8 cellular contexts compared by ENCODE assay signal in genomic region chr5:40834849-40835787, GRCh38. TPM values are rescaled to one million over a fixed set of nuclear protein-coding genes. Genes with fewer than 3 reads are reported as not detected.
DNase-seq lines count a peak whose midpoint lies in the region; TF ChIP-seq lines count a peak whose summit lies in the region.

Gene RPL37 (minus strand): TSS chr5:40835222. CDS start chr5:40835185, 37 bp downstream.

- peaks cover 36% of the 10 kb centered on the region for H3K36me3 ChIP-seq in H7 (replicated peaks; ENCODE audit: control insufficient read depth, insufficient read depth, low read length)

- no peaks in the 10 kb centered on the region for H3K27me3 ChIP-seq in H7 (ENCODE audit: control insufficient read depth, insufficient read depth, low read length)

- H3K4me1 Mint-ChIP-seq in nephron = peaks cover 37% of the 10 kb centered on the region
- peaks cover 55% of the 10 kb centered on the region for H3K4me1 Mint-ChIP-seq in stimulated activated naive CD8-positive, alpha-beta T cell treated with anti-CD3 and anti-CD28 coated beads, Interleukin-15, Interleukin-2, amounts not matched to agents 100 ng/mL and 50 ng/mL, for 24 hours (ENCODE audit: low read depth)

- peak; percentile 98 for DNase-seq in ELF-1 (ENCODE audit: low read depth, low spot score)
- DNase-seq in H7 = peak; percentile 90
- peak; percentile 98 for DNase-seq in M059J (ENCODE audit: low read depth)
- DNase-seq in SHP77 (lab: John Stamatoyannopoulos, UW) = peak; percentile 99
- peak; percentile 88 for DNase-seq in activated effector memory CD4-positive, alpha-beta T cell treated with Interleukin-2 at 50 U/mL for 16 hours
- DNase-seq in fibroblast of pulmonary artery (ENCODE audit: low read depth) = peak; percentile 98

- H3K9me3 Mint-ChIP-seq in nephron = no peaks in the 10 kb centered on the region
- no peaks in the 10 kb centered on the region for H3K9me3 Mint-ChIP-seq in stimulated activated naive CD8-positive, alpha-beta T cell treated with anti-CD3 and anti-CD28 coated beads, Interleukin-15, Interleukin-2, amounts not matched to agents 100 ng/mL and 50 ng/mL, for 24 hours

- peak within 1 kb of the TSS; percentile 98 to 99 (median 99) for H3K27ac Mint-ChIP-seq in nephron
- H3K27ac Mint-ChIP-seq in stimulated activated naive CD8-positive, alpha-beta T cell treated with anti-CD3 and anti-CD28 coated beads, Interleukin-15, Interleukin-2, amounts not matched to agents 100 ng/mL and 50 ng/mL, for 24 hours = peak within 1 kb of the TSS; percentile 100

- H3K27me3 Mint-ChIP-seq in nephron (ENCODE audit: low read depth) = peaks cover 5% of the 10 kb centered on the region
- no peaks in the 10 kb centered on the region for H3K27me3 Mint-ChIP-seq in stimulated activated naive CD8-positive, alpha-beta T cell treated with anti-CD3 and anti-CD28 coated beads, Interleukin-15, Interleukin-2, amounts not matched to agents 100 ng/mL and 50 ng/mL, for 24 hours

- peak within 1 kb of the TSS; percentile 94 to 98 (median 97) for H3K4me3 Mint-ChIP-seq in nephron
- peak within 1 kb of the TSS; percentile 97 for H3K4me3 Mint-ChIP-seq in stimulated activated naive CD8-positive, alpha-beta T cell treated with anti-CD3 and anti-CD28 coated beads, Interleukin-15, Interleukin-2, amounts not matched to agents 100 ng/mL and 50 ng/mL, for 24 hours

- peaks cover 48% of the 10 kb centered on the region for H3K36me3 Mint-ChIP-seq in nephron (ENCODE audit: low read depth)
- H3K36me3 Mint-ChIP-seq in stimulated activated naive CD8-positive, alpha-beta T cell treated with anti-CD3 and anti-CD28 coated beads, Interleukin-15, Interleukin-2, amounts not matched to agents 100 ng/mL and 50 ng/mL, for 24 hours (ENCODE audit: low read depth) = peaks cover 54% of the 10 kb centered on the region

- TF ChIP-seq CTCF in fibroblast of pulmonary artery (IDR thresholded peaks at IDR 0.05; ENCODE audit: low read length, missing control alignments) (no peak), nephron (IDR thresholded peaks at IDR 0.05; ENCODE audit: unreplicated experiment in 3 of 3) (no peak)

- peak within 1 kb of the TSS; percentile 83 for H3K4me3 ChIP-seq in H7 (ENCODE audit: insufficient read depth, low read depth, low read length)
- H3K4me3 ChIP-seq in fibroblast of pulmonary artery (replicated peaks; ENCODE audit: low read depth, low read length) = peak within 1 kb of the TSS; percentile 94

RNA-seq across cellular contexts. Expression of gene RPL37, which starts in this region (rescaled TPM):
- total RNA-seq in H7 (2014; rRNA removed; shearing (Covaris generic)) = 1,413 and 1,683 TPM in 2 replicates
- total RNA-seq in M059J (2014; rRNA removed; shearing (Covaris generic)) = 116 and 230 TPM in 2 replicates

Comparison
In these comparisons a context has a peak if more than half of its experiments do, and no peak if none do; other contexts are left out.
1. Peak in every context shown above with its lines: DNase-seq and H3K4me3 ChIP-seq.